ENCODE assay signal across 9 cellular contexts in the genomic region with DNA sequence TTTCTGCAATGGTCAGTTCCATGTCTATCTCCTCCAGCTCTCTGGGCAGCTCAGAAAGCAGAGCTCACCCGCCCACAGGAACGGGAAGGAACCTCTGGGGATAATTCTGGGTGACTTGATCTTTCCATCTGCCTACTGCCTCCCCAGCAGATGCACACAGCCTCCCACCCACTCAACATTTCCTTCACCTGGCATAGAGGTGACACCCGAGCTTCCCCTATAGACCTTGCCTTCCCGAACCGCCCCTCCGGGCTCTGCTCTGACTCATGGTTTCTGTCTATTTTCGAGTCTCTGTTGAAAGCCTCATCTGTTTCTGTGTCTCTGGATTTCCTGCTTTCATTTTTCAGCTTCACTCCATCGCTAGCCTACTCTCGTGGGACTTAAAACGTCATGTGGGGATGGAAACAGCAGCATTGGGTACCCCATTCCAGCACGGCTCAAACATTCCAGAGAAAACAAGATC. TPM values are rescaled to one million over a fixed set of nuclear protein-coding genes. Genes with fewer than 3 reads are reported as not detected.
DNase-seq lines count a peak whose midpoint lies in the region; ATAC-seq and TF ChIP-seq lines count a peak whose summit lies in the region.
"Had no signal": no experiment of that assay in that cellular context is flagged by ENCODE, and none has a peak within 500 bp of the region (broad histone marks: within the 10 kb centered on the region; RNA-seq: fewer than 3 reads in every experiment).

No MANE protein-coding gene starts in this region.

- peaks cover 39% of the 10 kb centered on the region for H3K79me2 ChIP-seq in smooth muscle cell (ENCODE audit: low read depth)

- WGBS in smooth muscle cell (ENCODE audit: low lambda C conversion rate) = 34% methylated on average over 11 of the region's 11 CpGs

- peak overlapping the region; percentile 58 for H3K27ac ChIP-seq in smooth muscle cell (ENCODE audit: low read depth)
- H3K27ac ChIP-seq: A549 had no signal

- peak overlapping the region; percentile 4 for H3K9ac ChIP-seq in smooth muscle cell (ENCODE audit: low read depth)

- H3K4me3 ChIP-seq in epithelial cell of esophagus (ENCODE audit: low read length) (no peak overlapping the region), smooth muscle cell (no peak overlapping the region)
- H3K4me3 ChIP-seq: A549 had no signal

- peaks cover 57% of the 10 kb centered on the region for H4K20me1 ChIP-seq in smooth muscle cell (ENCODE audit: low read depth)

- H3F3A ChIP-seq in smooth muscle cell (ENCODE audit: low read depth) = no peaks in the 10 kb centered on the region

- peak; percentile 90 for ATAC-seq in HG03342 (IDR thresholded peaks at IDR 0.05; ENCODE audit: unreplicated experiment)
- ATAC-seq: A549 had no signal

- TF ChIP-seq CTCF in epithelial cell of esophagus (IDR thresholded peaks at IDR 0.05; ENCODE audit: insufficient read depth, low read depth, low read length, missing control alignments) (no peak), smooth muscle cell (IDR thresholded peaks at IDR 0.05; ENCODE audit: borderline replicate concordance, insufficient read depth, poor library complexity, severe bottlenecking) (no peak)

- DNase-seq in NCI-H2107 treated with DMSO at 0.1 percent for 48 hours (lab: John Stamatoyannopoulos, UW; ENCODE audit: unreplicated experiment) = peak; percentile 53
- no peak for DNase-seq in NCI-H2107 (lab: John Stamatoyannopoulos, UW)
- peak; percentile 82 to 88 for DNase-seq in activated CD4-positive, alpha-beta T cell treated with anti-CD3 and anti-CD28 coated beads, Interleukin-2, amount 50 U/mL, for 48 hours
- DNase-seq in epithelial cell of esophagus (ENCODE audit: low read depth) = peak; percentile 70
- no peak for DNase-seq in smooth muscle cell (lab: John Stamatoyannopoulos, UW; ENCODE audit: unreplicated experiment)
- no peak for DNase-seq in EL
- no peak for DNase-seq in NCI-H82 treated with DMSO at 0.1 percent for 48 hours (lab: John Stamatoyannopoulos, UW; ENCODE audit: unreplicated experiment)

- H3K4me2 ChIP-seq in smooth muscle cell = peak overlapping the region; percentile 48
- H3K4me2 ChIP-seq: A549 had no signal

- no peaks in the 10 kb centered on the region for H3K9me3 ChIP-seq in smooth muscle cell (replicated peaks; ENCODE audit: low read depth)
- H3K9me3 ChIP-seq: A549 had no signal

- H3K27me3 ChIP-seq in smooth muscle cell (ENCODE audit: low read depth) = no peaks in the 10 kb centered on the region

- no peaks in the 10 kb centered on the region for H3K4me1 ChIP-seq in smooth muscle cell (ENCODE audit: low read depth)
- H3K4me1 ChIP-seq: A549 had no signal

- H3K36me3 ChIP-seq in smooth muscle cell (ENCODE audit: low read depth) = no peaks in the 10 kb centered on the region

- H2AFZ ChIP-seq in smooth muscle cell (ENCODE audit: low read depth) = no peak overlapping the region

RNA-seq across cellular contexts. Expression of a gene that starts 11.4 kb away (rescaled TPM):
- total RNA-seq in smooth muscle cell = 16.1 and 20.5 TPM in 2 replicates
- polyA plus RNA-seq in smooth muscle cell = 23.7 and 23.9 TPM in 2 replicates

RNA-seq across cellular contexts. Expression of a gene that starts 11.6 kb away (rescaled TPM):
- 35.1 and 37.6 TPM in 2 replicates for total RNA-seq in smooth muscle cell
- polyA plus RNA-seq in smooth muscle cell = 97.2 and 111 TPM in 2 replicates

RNA-seq across cellular contexts. Expression of a gene that starts 21.0 kb away (rescaled TPM):
- total RNA-seq in smooth muscle cell = 5.3 and 6.2 TPM in 2 replicates
- polyA plus RNA-seq in smooth muscle cell = 17.0 and 20.8 TPM in 2 replicates

RNA-seq across cellular contexts. Expression of a gene that starts 39.2 kb away (rescaled TPM):
- total RNA-seq in smooth muscle cell = 1.9 and 2.4 TPM in 2 replicates
- polyA plus RNA-seq in smooth muscle cell = 3.6 and 6.9 TPM in 2 replicates

RNA-seq across cellular contexts. Expression of a gene that starts 44.6 kb away (rescaled TPM):
- total RNA-seq in smooth muscle cell = 24.0 and 29.2 TPM in 2 replicates
- polyA plus RNA-seq in smooth muscle cell = 43.2 and 48.0 TPM in 2 replicates

Comparison
In these comparisons a context has a peak if more than half of its experiments do, and no peak if none do; other contexts are left out.
1. DNase-seq: peak in NCI-H2107 treated with DMSO at 0.1 percent for 48 hours (single experiment), activated CD4-positive, alpha-beta T cell treated with anti-CD3 and anti-CD28 coated beads, Interleukin-2, amount 50 U/mL, for 48 hours (2 of 2) and epithelial cell of esophagus (single experiment); none in NCI-H2107 (single experiment), smooth muscle cell (single experiment), EL (single experiment) and NCI-H82 treated with DMSO at 0.1 percent for 48 hours (single experiment).